26 cellular contexts compared by ENCODE assay signal in the genomic region with DNA sequence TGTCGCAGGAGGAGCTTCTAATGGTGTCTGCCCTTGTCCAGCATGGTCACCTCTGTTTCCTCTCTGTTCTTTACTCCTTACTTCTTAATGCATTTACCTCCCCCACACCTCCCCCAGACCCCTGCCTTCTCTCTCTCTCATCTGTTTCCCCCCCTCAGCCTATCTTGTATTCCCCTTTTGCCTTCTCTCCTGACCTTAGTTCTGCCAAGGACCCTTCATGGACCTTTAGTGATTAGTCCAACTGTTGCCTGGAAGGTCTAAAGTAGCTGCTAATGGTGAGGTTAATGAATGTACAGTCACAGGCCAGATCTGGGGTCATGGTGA. TPM values are rescaled to one million over a fixed set of nuclear protein-coding genes. Genes with fewer than 3 reads are reported as not detected.
DNase-seq lines count a peak whose midpoint lies in the region; ATAC-seq and TF ChIP-seq lines count a peak whose summit lies in the region.
"Had no signal": no experiment of that assay in that cellular context is flagged by ENCODE, and none has a peak within 500 bp of the region (broad histone marks: within the 10 kb centered on the region; RNA-seq: fewer than 3 reads in every experiment).

No MANE protein-coding gene starts in this region.

- H3K27me3 ChIP-seq in colonic mucosa = no peaks in the 10 kb centered on the region
- no peaks in the 10 kb centered on the region for H3K27me3 ChIP-seq in osteoblast (ENCODE audit: insufficient read depth, low read length)
- H3K27me3 ChIP-seq: BE2C, dorsolateral prefrontal cortex, MG63 had no signal

- intact Hi-C loops in colonic mucosa (cut with DNase I) = no loop called here

- H3K9ac ChIP-seq in colonic mucosa (ENCODE audit: low read depth in 2 of 2, low read length in 2 of 2) = no peak overlapping the region
- H3K9ac ChIP-seq: SK-N-SH had no signal

- no peaks in the 10 kb centered on the region for H4K20me1 ChIP-seq in osteoblast (ENCODE audit: insufficient read depth, low read length)

- H3K27ac Mint-ChIP-seq in activated T-cell treated with anti-CD3 and anti-CD28 coated beads, Interleukin-2, amount 50 U/mL, for 72 hours = peak overlapping the region; percentile 48
- H3K27ac Mint-ChIP-seq: activated B cell treated with CpG ODN at 0.5 μM for 24 hours; activated naive CD4-positive, alpha-beta T cell treated with anti-CD3 and anti-CD28 coated beads for 36 hours; IgD-negative memory B cell had no signal

- peak overlapping the region; percentile 92 for H2AFZ ChIP-seq in osteoblast (ENCODE audit: low read length)

- no peaks in the 10 kb centered on the region for H3K27me3 Mint-ChIP-seq in activated T-cell treated with anti-CD3 and anti-CD28 coated beads, Interleukin-2, amount 50 U/mL, for 72 hours (ENCODE audit: low read depth)
- H3K27me3 Mint-ChIP-seq: activated B cell treated with CpG ODN at 0.5 μM for 24 hours had no signal

- no peak overlapping the region for H3K4me3 Mint-ChIP-seq in activated T-cell treated with anti-CD3 and anti-CD28 coated beads, Interleukin-2, amount 50 U/mL, for 72 hours
- H3K4me3 Mint-ChIP-seq: activated B cell treated with CpG ODN at 0.5 μM for 24 hours; activated naive CD4-positive, alpha-beta T cell treated with anti-CD3 and anti-CD28 coated beads for 36 hours; activated T-cell treated with anti-CD3 and anti-CD28 coated beads, Interleukin-2, amount 50 U/mL, for 4 hours had no signal

- no peak overlapping the region for H3K4me3 ChIP-seq in colonic mucosa
- no peak overlapping the region for H3K4me3 ChIP-seq in osteoblast (ENCODE audit: insufficient read depth, low read length)
- no peak overlapping the region for H3K4me3 ChIP-seq in foreskin fibroblast (ENCODE audit: low read depth in 1 of 2, low read length in 2 of 2)
- H3K4me3 ChIP-seq: MG63 had no signal

- H3K4me1 ChIP-seq in colonic mucosa (no peaks in the 10 kb centered on the region), osteoblast (ENCODE audit: insufficient read depth, low read length) (peaks cover 15% of the 10 kb centered on the region)

- TF ChIP-seq CTCF in colonic mucosa (IDR thresholded peaks at IDR 0.05) (no peak), osteoblast (IDR thresholded peaks at IDR 0.05; ENCODE audit: extremely low read depth, low read depth, low read length) (no peak), foreskin fibroblast (IDR thresholded peaks at IDR 0.05; ENCODE audit: low read depth, low read length) (no peak)

- H3K9me3 Mint-ChIP-seq in activated T-cell treated with anti-CD3 and anti-CD28 coated beads, Interleukin-2, amount 50 U/mL, for 72 hours = no peaks in the 10 kb centered on the region
- H3K9me3 Mint-ChIP-seq: activated B cell treated with CpG ODN at 0.5 μM for 24 hours; activated naive CD4-positive, alpha-beta T cell treated with anti-CD3 and anti-CD28 coated beads for 36 hours; activated T-cell treated with anti-CD3 and anti-CD28 coated beads, Interleukin-2, amount 50 U/mL, for 4 hours; IgD-negative memory B cell; naive B cell had no signal

- ATAC-seq in activated T-cell treated with anti-CD3 and anti-CD28 coated beads, Interleukin-2, amount 50 U/mL, for 72 hours (replicated peaks in 1 of 2) = no peak
- ATAC-seq: activated T-cell treated with anti-CD3 and anti-CD28 coated beads, Interleukin-2, amount 50 U/mL, for 4 hours had no signal

- H3K27ac ChIP-seq in colonic mucosa (peak overlapping the region; percentile 58), osteoblast (ENCODE audit: low read depth, low read length) (no peak overlapping the region), temporal lobe (ENCODE audit: low read depth, low read length) (peak overlapping the region; percentile 23)

- no peak overlapping the region for H3K4me2 ChIP-seq in osteoblast (ENCODE audit: insufficient read depth, low read length)
- H3K4me2 ChIP-seq: SK-N-SH had no signal

- no peak for DNase-seq in activated T-cell treated with anti-CD3 and anti-CD28 coated beads, Interleukin-2, amount 50 U/mL, for 72 hours
- DNase-seq in activated T-cell treated with anti-CD3 and anti-CD28 coated beads, Interleukin-2, amount 50 U/mL, for 1 hour = no peak
- DNase-seq in colonic mucosa = no peak
- DNase-seq in osteoblast (ENCODE audit: insufficient read length, low spot score, missing footprints) = peak; percentile 43
- no peak for DNase-seq in activated CD4-positive, CD25-positive, alpha-beta regulatory T cell treated with anti-CD3 and anti-CD28 coated beads, Interleukin-2, amount 50 U/mL, for 72 hours
- DNase-seq in NCI-H2081 treated with DMSO at 0.1 percent for 48 hours (lab: John Stamatoyannopoulos, UW) = no peak
- DNase-seq in foreskin fibroblast = no peak
- DNase-seq: activated B cell treated with CpG ODN at 0.5 μM for 24 hours; activated naive CD4-positive, alpha-beta T cell treated with anti-CD3 and anti-CD28 coated beads for 36 hours; activated T-cell treated with anti-CD3 and anti-CD28 coated beads, Interleukin-2, amount 50 U/mL, for 4 hours; amniotic stem cell; BE2C; central memory CD4-positive, alpha-beta T cell; GF-D8; HCEC 1CT; mesendoderm; MG63; naive B cell; NCI-H2171 treated with DMSO at 0.1 percent for 48 hours; NCI-H526; SK-N-SH; T-helper 9 cell; trophoblast cell had no signal

- H3K4me1 Mint-ChIP-seq in activated T-cell treated with anti-CD3 and anti-CD28 coated beads, Interleukin-2, amount 50 U/mL, for 72 hours (ENCODE audit: low read depth) = peaks cover 19% of the 10 kb centered on the region
- H3K4me1 Mint-ChIP-seq: IgD-negative memory B cell had no signal

- no peaks in the 10 kb centered on the region for H3K79me2 ChIP-seq in osteoblast (ENCODE audit: insufficient read depth, low read length)

- H3K36me3 ChIP-seq in colonic mucosa (no peaks in the 10 kb centered on the region), osteoblast (ENCODE audit: insufficient read depth, low read length) (no peaks in the 10 kb centered on the region)
- H3K36me3 ChIP-seq: BE2C, MG63 had no signal

- H3K36me3 Mint-ChIP-seq in activated T-cell treated with anti-CD3 and anti-CD28 coated beads, Interleukin-2, amount 50 U/mL, for 72 hours (ENCODE audit: insufficient read depth in 2 of 2) = no peaks in the 10 kb centered on the region
- H3K36me3 Mint-ChIP-seq: IgD-negative memory B cell, naive B cell had no signal

- H3K9me3 ChIP-seq in colonic mucosa (no peaks in the 10 kb centered on the region), osteoblast (ENCODE audit: low read depth, low read length) (no peaks in the 10 kb centered on the region)
- H3K9me3 ChIP-seq: BE2C, MG63, SK-N-SH had no signal

RNA-seq across cellular contexts. Expression of gene PPP2R5A, which starts 42.3 kb away (rescaled TPM):
- total RNA-seq in activated T-cell treated with anti-CD3 and anti-CD28 coated beads, Interleukin-2, amount 50 U/mL, for 72 hours = 10 to 100 TPM; 43.7 to 52.0 TPM
- 10 to 100 TPM; 62.4 to 78.2 TPM for total RNA-seq in colonic mucosa
- total RNA-seq in osteoblast = 21.4 and 24.8 TPM in 2 replicates
- 18.4 TPM for total RNA-seq in temporal lobe
